ENCODE assay signal across 20 cellular contexts in genomic region chr12:72268386-72268785, GRCh38. TPM values are rescaled to one million over a fixed set of nuclear protein-coding genes. Genes with fewer than 3 reads are reported as not detected.
A peak's percentile ranks its signal among the peaks of the same experiment; 100 is the strongest.
DNase-seq lines count a peak whose midpoint lies in the region; TF ChIP-seq lines count a peak whose summit lies in the region.
"Had no signal": no experiment of that assay in that cellular context is flagged by ENCODE, and none has a peak within 500 bp of the region (broad histone marks: within the 10 kb centered on the region; RNA-seq: fewer than 3 reads in every experiment).

No MANE protein-coding gene starts in this region.

- H3K9ac ChIP-seq in SK-N-MC (ENCODE audit: insufficient read length), result peak overlapping the region; percentile 92

- TF ChIP-seq CTCF in AG04449 (IDR thresholded peaks at IDR 0.05; ENCODE audit: insufficient read depth, low read length, missing control alignments), result no peak

- peaks cover 29% of the 10 kb centered on the region for H3K36me3 ChIP-seq in SK-N-MC (ENCODE audit: insufficient read depth, low read length)
- H3K36me3 ChIP-seq: transverse colon had no signal

- peak overlapping the region; percentile 94 for H3K27ac ChIP-seq in SK-N-MC
- H3K27ac ChIP-seq: C4-2B, transverse colon had no signal

- H3K4me3 ChIP-seq in AG04449 (ENCODE audit: low read depth, low read length) (peak overlapping the region; percentile 27; the same call in 1 of the 2 replicates), SK-N-MC (peak overlapping the region; percentile 98)
- H3K4me3 ChIP-seq: transverse colon had no signal

- POLR2A ChIA-PET in AG04449 (lab: Yijun Ruan, JAX), result no interaction called here

- no peak for DNase-seq in AG04449 (ENCODE audit: low read depth, low spot score)
- DNase-seq in EL, result peak; percentile 21
- DNase-seq in SK-N-MC (ENCODE audit: low read depth, low spot score), result no peak
- peak; percentile 2 for DNase-seq in middle frontal gyrus (ENCODE audit: extremely low spot score, low spot score)
- DNase-seq in SK-N-DZ (ENCODE audit: low spot score), result no peak
- no peak for DNase-seq in T-helper 2 cell
- no peak for DNase-seq in DMS 273 (lab: John Stamatoyannopoulos, UW; ENCODE audit: unreplicated experiment)
- DNase-seq: activated CD8-positive, alpha-beta memory T cell treated with anti-CD3 and anti-CD28 coated beads, Interleukin-2, amount 10 ng/mL, durations not matched to agents 7 days and 5 days; activated naive CD4-positive, alpha-beta T cell; activated T-cell treated with anti-CD3 and anti-CD28 coated beads, Interleukin-2, amount 50 U/mL, for 48 hours; islet precursor cell; KG1; naive thymus-derived CD8-positive, alpha-beta T cell; NCI-H1436; NCI-H510A treated with DMSO at 0.1 percent for 48 hours; RPMI8226; stimulated activated CD4-positive, alpha-beta T cell treated with anti-CD3 and anti-CD28 coated beads, Interleukin-2, amount 100 ng/mL, for 24 hours; T-helper 9 cell; transverse colon had no signal

- no peaks in the 10 kb centered on the region for H3K9me3 ChIP-seq in SK-N-MC (ENCODE audit: low read depth, low read length)
- H3K9me3 ChIP-seq: transverse colon had no signal

- CTCF ChIA-PET in AG04449 (lab: Yijun Ruan, JAX), result interaction anchor here (1.1 to 4.7 kb wide), 11 partner anchors 9 to 257 kb away, joined by 3 to 29 read pairs (median 4); no protein-coding TSS in a partner anchor

RNA-seq across cellular contexts. Expression of gene TRHDE, which starts 3.8 kb away (rescaled TPM):
- 2.9 and 3.5 TPM in 2 replicates for polyA plus RNA-seq in SK-N-DZ (2014; cell fraction: cytosol; rRNA removed)
- 1.7 and 3.5 TPM in 2 replicates for polyA plus RNA-seq in SK-N-DZ (2014; cell fraction: nucleus; rRNA removed)
- polyA plus RNA-seq: naive thymus-derived CD8-positive, alpha-beta T cell had no signal

Comparison
In these comparisons a context has a peak if more than half of its experiments do, and no peak if none do; other contexts are left out.
1. DNase-seq: peak in EL (single experiment) and middle frontal gyrus (single experiment); none in AG04449 (single experiment), SK-N-MC (single experiment), SK-N-DZ (single experiment), T-helper 2 cell (0 of 5) and DMS 273 (single experiment).